ENCODE assay signal across 10 cellular contexts in genomic region chr1:236425031-236425663, GRCh38. TPM values are rescaled to one million over a fixed set of nuclear protein-coding genes. Genes with fewer than 3 reads are reported as not detected.
DNase-seq lines count a peak whose midpoint lies in the region; ATAC-seq lines count a peak whose summit lies in the region.
"Had no signal": no experiment of that assay in that cellular context is flagged by ENCODE, and none has a peak within 500 bp of the region (broad histone marks: within the 10 kb centered on the region; RNA-seq: fewer than 3 reads in every experiment).

No MANE protein-coding gene starts in this region.

- ATAC-seq in GM21723 (IDR thresholded peaks at IDR 0.05; ENCODE audit: unreplicated experiment) (peak; percentile 96), HG03571 (IDR thresholded peaks at IDR 0.05; ENCODE audit: unreplicated experiment) (peak; percentile 92)
- ATAC-seq in natural killer cell treated with Interleukin-12 subunit alpha and Interleukin-12 subunit beta and Interleukin-15 and Interleukin-18, amount 100 ng/mL, for 72 hours, result peak; percentile 85 to 92

- no peaks in the 10 kb centered on the region for H3K36me3 Mint-ChIP-seq in natural killer cell treated with Interleukin-12 subunit alpha and Interleukin-12 subunit beta and Interleukin-15 and Interleukin-18, amount 100 ng/mL, for 72 hours

- no peaks in the 10 kb centered on the region for H3K27me3 Mint-ChIP-seq in natural killer cell treated with Interleukin-12 subunit alpha and Interleukin-12 subunit beta and Interleukin-15 and Interleukin-18, amount 100 ng/mL, for 72 hours
- H3K27me3 Mint-ChIP-seq: brain; CD4-positive, alpha-beta T cell had no signal

- no peaks in the 10 kb centered on the region for H3K9me3 Mint-ChIP-seq in natural killer cell treated with Interleukin-12 subunit alpha and Interleukin-12 subunit beta and Interleukin-15 and Interleukin-18, amount 100 ng/mL, for 72 hours
- H3K9me3 Mint-ChIP-seq: CD4-positive, alpha-beta T cell had no signal

- H3K27ac Mint-ChIP-seq in natural killer cell treated with Interleukin-12 subunit alpha and Interleukin-12 subunit beta and Interleukin-15 and Interleukin-18, amount 100 ng/mL, for 72 hours, result no peak overlapping the region
- H3K27ac Mint-ChIP-seq: brain; CD4-positive, alpha-beta T cell had no signal

- DNase-seq in activated effector memory CD4-positive, alpha-beta T cell treated with anti-CD3 and anti-CD28 coated beads, Interleukin-2, amount 50 U/mL, for 16 hours, result peak; percentile 77
- DNase-seq in activated effector memory CD4-positive, alpha-beta T cell treated with Interleukin-2 at 50 U/mL for 16 hours, result no peak
- DNase-seq in natural killer cell treated with Interleukin-12 subunit alpha and Interleukin-12 subunit beta and Interleukin-15 and Interleukin-18, amount 100 ng/mL, for 72 hours (ENCODE audit: low spot score), result peak; percentile 73
- DNase-seq in dermis blood vessel endothelial cell (no peak), cortex of kidney (lab: John Stamatoyannopoulos, UW) (no peak)
- no peak for DNase-seq in effector CD8-positive, alpha-beta T cell (lab: John Stamatoyannopoulos, UW)

- peak overlapping the region; percentile 4 for H3K4me3 Mint-ChIP-seq in natural killer cell treated with Interleukin-12 subunit alpha and Interleukin-12 subunit beta and Interleukin-15 and Interleukin-18, amount 100 ng/mL, for 72 hours
- H3K4me3 Mint-ChIP-seq: brain; CD4-positive, alpha-beta T cell had no signal

- peaks cover 12 to 22% of the 10 kb centered on the region in 2 donors for H3K4me1 Mint-ChIP-seq in natural killer cell treated with Interleukin-12 subunit alpha and Interleukin-12 subunit beta and Interleukin-15 and Interleukin-18, amount 100 ng/mL, for 72 hours (ENCODE audit: low read depth in 2 of 2)
- H3K4me1 Mint-ChIP-seq: brain had no signal

RNA-seq across cellular contexts. Expression of gene EDARADD, which starts 31.1 kb away (rescaled TPM):
- 1 to 10 TPM; 1.9 to 7.2 TPM for total RNA-seq in natural killer cell treated with Interleukin-12 subunit alpha and Interleukin-12 subunit beta and Interleukin-15 and Interleukin-18, amount 100 ng/mL, for 72 hours
- total RNA-seq in dermis blood vessel endothelial cell, result not detected in 2 replicates

Comparison
In these comparisons a context has a peak if more than half of its experiments do, and no peak if none do; other contexts are left out.
1. DNase-seq: peak in activated effector memory CD4-positive, alpha-beta T cell treated with anti-CD3 and anti-CD28 coated beads, Interleukin-2, amount 50 U/mL, for 16 hours (single experiment) and natural killer cell treated with Interleukin-12 subunit alpha and Interleukin-12 subunit beta and Interleukin-15 and Interleukin-18, amount 100 ng/mL, for 72 hours (single experiment); none in activated effector memory CD4-positive, alpha-beta T cell treated with Interleukin-2 at 50 U/mL for 16 hours (single experiment), dermis blood vessel endothelial cell (single experiment), cortex of kidney (single experiment) and effector CD8-positive, alpha-beta T cell (single experiment).
2. Peak in every context shown above with its lines, with median percentiles within 50 percentile points of each other: ATAC-seq.